ENCODE assay signal across 9 cellular contexts in genomic region chr2:11775384-11775783, GRCh38.
DNase-seq lines count a peak whose midpoint lies in the region; ATAC-seq lines count a peak whose summit lies in the region.
"Had no signal": no experiment of that assay in that cellular context is flagged by ENCODE, and none has a peak within 500 bp of the region (broad histone marks: within the 10 kb centered on the region; RNA-seq: fewer than 3 reads in every experiment).

No MANE protein-coding gene starts in this region.

- DNase-seq in MV-4-11 (lab: John Stamatoyannopoulos, UW) (peak; percentile 58), iris pigment epithelial cell (ENCODE audit: low read depth) (peak; percentile 46), NCI-H69 (lab: John Stamatoyannopoulos, UW) (no peak), DMS53 treated with DMSO at 0.1 percent for 48 hours (lab: John Stamatoyannopoulos, UW; ENCODE audit: unreplicated experiment) (no peak), NCI-H526 treated with DMSO at 0.1 percent for 48 hours (lab: John Stamatoyannopoulos, UW) (no peak), globus pallidus (ENCODE audit: low spot score) (no peak)

- peak; percentile 90 for ATAC-seq in GM18517 (IDR thresholded peaks at IDR 0.05; ENCODE audit: unreplicated experiment)
- ATAC-seq in GM21786 (IDR thresholded peaks at IDR 0.05; ENCODE audit: unreplicated experiment), result peak; percentile 83
- ATAC-seq: foreskin keratinocyte had no signal

Comparison
In these comparisons a context has a peak if more than half of its experiments do, and no peak if none do; other contexts are left out.
1. DNase-seq: peak in MV-4-11 (single experiment) and iris pigment epithelial cell (single experiment); none in NCI-H69 (single experiment), DMS53 treated with DMSO at 0.1 percent for 48 hours (single experiment), NCI-H526 treated with DMSO at 0.1 percent for 48 hours (single experiment) and globus pallidus (single experiment).